ENCODE assay signal across 8 cellular contexts in genomic region chr19:45477713-45478453, GRCh38. TPM values are rescaled to one million over a fixed set of nuclear protein-coding genes. Genes with fewer than 3 reads are reported as not detected.
A peak's percentile ranks its signal among the peaks of the same experiment; 100 is the strongest.
DNase-seq lines count a peak whose midpoint lies in the region; ATAC-seq and TF ChIP-seq lines count a peak whose summit lies in the region.

No MANE protein-coding gene starts in this region.

- H3K4me1 ChIP-seq in heart left ventricle (peaks cover 0 to 28% (median 9%) of the 10 kb centered on the region in 12 donors), PC-3 (ENCODE audit: insufficient read depth, low read length) (no peaks in the 10 kb centered on the region)

- no peaks in the 10 kb centered on the region for H3K36me3 Mint-ChIP-seq in natural killer cell

- no peaks in the 10 kb centered on the region for H3K36me3 ChIP-seq in heart left ventricle
- no peaks in the 10 kb centered on the region for H3K36me3 ChIP-seq in PC-3 (ENCODE audit: low read depth, low read length)

- peaks cover 2 to 16% of the 10 kb centered on the region in 2 donors for H3K27me3 Mint-ChIP-seq in natural killer cell (ENCODE audit: low read depth in 2 of 2)

- TF ChIP-seq POLR2A in heart left ventricle (IDR thresholded peaks at IDR 0.05) = no peak

- no peaks in the 10 kb centered on the region for H4K20me1 ChIP-seq in PC-3 (ENCODE audit: low read length)

- ATAC-seq in heart left ventricle (peak in 1 of 4 donors; percentile 2), PC-3 (peak; percentile 40), natural killer cell (peak in 1 of 3 donors; percentile 9), HG02973 (IDR thresholded peaks at IDR 0.05; ENCODE audit: unreplicated experiment) (no peak), GM21529 (IDR thresholded peaks at IDR 0.05; ENCODE audit: unreplicated experiment) (no peak)

- H2AFZ ChIP-seq in PC-3 (ENCODE audit: low read length) = no peak overlapping the region

- H3K27ac ChIP-seq in heart left ventricle (peak overlapping the region; percentile 91 to 99 (median 96)), PC-3 (ENCODE audit: low read length) (peak overlapping the region; percentile 93), coronary artery (peak overlapping the region; percentile 92 to 95)

- H3K27ac Mint-ChIP-seq in natural killer cell = peak overlapping the region; percentile 87 to 90

- no peaks in the 10 kb centered on the region for H3K9me3 Mint-ChIP-seq in natural killer cell

- TF ChIP-seq CTCF in heart left ventricle (IDR thresholded peaks at IDR 0.05) (no peak), PC-3 (conservative IDR thresholded peaks at IDR 0.05; ENCODE audit: low read depth, low read length) (peak; percentile 56; the same call in 1 of the 2 replicates), coronary artery (IDR thresholded peaks at IDR 0.05) (no peak), natural killer cell (IDR thresholded peaks at IDR 0.05) (no peak)

- intact Hi-C loops in heart left ventricle (cut with DNase I) (loop anchor here in 9 of 10 donors (1.0 to 10.0 kb wide), 4 partner anchors 39 to 53 kb away; partner anchors contain the start of gene ERCC1 (in 1 of the 9)), cardiac septum (cut with DNase I) (loop anchor here (1.0 kb wide), 2 partner anchors 35 to 39 kb away; no protein-coding TSS in a partner anchor), PC-3 (cut with micrococcal nuclease) (loop anchor here (1.0 to 2.0 kb wide), 3 partner anchors 39 to 73 kb away; partner anchors contain the start of gene PPP1R13L), natural killer cell (cut with micrococcal nuclease) (loop anchor here (1.0 to 2.0 kb wide), 2 partner anchors 51 to 73 kb away; partner anchors contain the start of gene PPP1R13L)

- no peaks in the 10 kb centered on the region for H3K9me3 ChIP-seq in heart left ventricle
- H3K9me3 ChIP-seq in PC-3 (ENCODE audit: low read length) = no peaks in the 10 kb centered on the region

- H3K9ac ChIP-seq in PC-3 (ENCODE audit: low read length) = peak overlapping the region; percentile 83

- H3K27me3 ChIP-seq in heart left ventricle (peaks cover 0 to 16% (median 0%) of the 10 kb centered on the region in 9 donors), PC-3 (ENCODE audit: low read length) (no peaks in the 10 kb centered on the region)

- H3K4me3 Mint-ChIP-seq in natural killer cell = peak overlapping the region; percentile 85

- H3K4me2 ChIP-seq in PC-3 (ENCODE audit: low read length) = peak overlapping the region; percentile 82

- H3F3A ChIP-seq in PC-3 (ENCODE audit: low read length, unreplicated experiment) = no peaks in the 10 kb centered on the region

- peaks cover 44 to 61% of the 10 kb centered on the region in 2 donors for H3K4me1 Mint-ChIP-seq in natural killer cell

- CTCF ChIA-PET in PC-3 (lab: Charles Lee) = interaction anchor here (0.6 to 4.0 kb wide), 8 partner anchors 9 to 370 kb away, joined by 3 to 60 read pairs (median 6); partner anchors contain the start of gene FOSB

- 8 to 10% (median 9%) methylated on average over 12 of the region's 12 CpGs for WGBS in heart left ventricle, 4 donors

- no peaks in the 10 kb centered on the region for H3K79me2 ChIP-seq in PC-3 (ENCODE audit: low read length)

- POLR2A ChIA-PET in PC-3 (lab: Charles Lee; ENCODE audit: unreplicated experiment) = no interaction called here

- no peaks in the 10 kb centered on the region for H3K9me2 ChIP-seq in PC-3 (replicated peaks; ENCODE audit: low read length)

- BruUV-seq in PC-3 (replicated peaks; lab: Mats Ljungman, UMichigan) = no TSS peak

- no peak for DNase-seq in heart left ventricle
- DNase-seq in cardiac septum (ENCODE audit: low spot score) = no peak
- peak; percentile 83 for DNase-seq in PC-3
- no peak for DNase-seq in coronary artery (ENCODE audit: low spot score)
- no peak for DNase-seq in natural killer cell
- no peak for DNase-seq in NCI-H526 treated with DMSO at 0.1 percent for 48 hours (lab: John Stamatoyannopoulos, UW)

- H3K4me3 ChIP-seq in heart left ventricle (peak overlapping the region in 11 of 12 donors; percentile 39 to 68 (median 54)), PC-3 (ENCODE audit: low read length) (peak overlapping the region; percentile 68), coronary artery (peak overlapping the region; percentile 69)

RNA-seq across cellular contexts. Expression of gene FOSB, which starts 10.1 kb away (rescaled TPM):
- total RNA-seq in heart left ventricle (100 to 1,000 TPM in 1 of 9 donors, 10 to 100 TPM in 1, 1 to 10 TPM in 4, under 1 TPM in 3; 0.23 to 107 (median 1.1) TPM), cardiac septum (0.94 TPM), PC-3 (2014; rRNA removed) (35.8 and 60.5 TPM in 2 replicates), natural killer cell (1,000 to 10,000 TPM in 2 of 3 donors, 100 to 1,000 TPM in 1; 784 to 1,837 (median 1,121) TPM)
- 1 to 10 TPM; 1.4 to 8.0 TPM for polyA plus RNA-seq in heart left ventricle

RNA-seq across cellular contexts. Expression of gene RTN2, which starts 19.0 kb away (rescaled TPM):
- total RNA-seq in heart left ventricle (10 to 100 TPM; 12.9 to 33.0 (median 26.9) TPM), cardiac septum (15.1 TPM), PC-3 (2014; rRNA removed) (9.5 and 12.9 TPM in 2 replicates), natural killer cell (1 to 10 TPM; 1.9 to 5.5 (median 3.0) TPM)
- polyA plus RNA-seq in heart left ventricle = 10 to 100 TPM; 12.1 to 14.2 TPM

RNA-seq across cellular contexts. Expression of gene PPM1N, which starts 20.4 kb away (rescaled TPM):
- 1 to 10 TPM in 1 of 9 donors, under 1 TPM in 3, not detected in 5; 0.56 to 2.7 (median 0.65) TPM for total RNA-seq in heart left ventricle
- polyA plus RNA-seq in heart left ventricle = under 1 TPM; 0.23 to 0.78 TPM
- 0.59 TPM for total RNA-seq in cardiac septum
- total RNA-seq in PC-3 (2014; rRNA removed) = 2.5 and 4.7 TPM in 2 replicates
- 1 to 10 TPM; 5.1 to 8.3 (median 6.8) TPM for total RNA-seq in natural killer cell

RNA-seq across cellular contexts. Expression of gene VASP, which starts 29.4 kb away (rescaled TPM):
- total RNA-seq in heart left ventricle (100 to 1,000 TPM in 1 of 9 donors, 10 to 100 TPM in 8; 31.2 to 106 (median 46.8) TPM), cardiac septum (60.4 TPM), PC-3 (2014; rRNA removed) (120 and 158 TPM in 2 replicates), natural killer cell (100 to 1,000 TPM; 192 to 244 (median 237) TPM)
- polyA plus RNA-seq in heart left ventricle = 10 to 100 TPM; 50.9 to 74.9 TPM

RNA-seq across cellular contexts. Expression of gene ERCC1, which starts 54.2 kb away (rescaled TPM):
- total RNA-seq in heart left ventricle = 100 to 1,000 TPM; 104 to 156 (median 121) TPM
- polyA plus RNA-seq in heart left ventricle = 100 to 1,000 TPM; 120 to 294 TPM
- total RNA-seq in cardiac septum = 89.0 TPM
- total RNA-seq in PC-3 (2014; rRNA removed) = 56.2 and 57.3 TPM in 2 replicates
- 10 to 100 TPM; 46.8 to 55.2 (median 48.2) TPM for total RNA-seq in natural killer cell

Comparison
In these comparisons a context has a peak if more than half of its experiments do, and no peak if none do; other contexts are left out.
1. RNA of gene FOSB, which starts 10.1 kb away (total RNA-seq): 784 to 1,837 TPM in natural killer cell; 35.8 to 60.5 TPM in PC-3, 0.23 to 107 TPM in heart left ventricle and 0.94 TPM in cardiac septum (single experiment); every median in the first group is over 4 times any median in the second.
2. Peak in every context shown above with its lines, with median percentiles within 50 percentile points of each other: H3K27ac ChIP-seq and H3K4me3 ChIP-seq.